Comparison of ENCODE assay signal across 1 cellular context in the genomic region with DNA sequence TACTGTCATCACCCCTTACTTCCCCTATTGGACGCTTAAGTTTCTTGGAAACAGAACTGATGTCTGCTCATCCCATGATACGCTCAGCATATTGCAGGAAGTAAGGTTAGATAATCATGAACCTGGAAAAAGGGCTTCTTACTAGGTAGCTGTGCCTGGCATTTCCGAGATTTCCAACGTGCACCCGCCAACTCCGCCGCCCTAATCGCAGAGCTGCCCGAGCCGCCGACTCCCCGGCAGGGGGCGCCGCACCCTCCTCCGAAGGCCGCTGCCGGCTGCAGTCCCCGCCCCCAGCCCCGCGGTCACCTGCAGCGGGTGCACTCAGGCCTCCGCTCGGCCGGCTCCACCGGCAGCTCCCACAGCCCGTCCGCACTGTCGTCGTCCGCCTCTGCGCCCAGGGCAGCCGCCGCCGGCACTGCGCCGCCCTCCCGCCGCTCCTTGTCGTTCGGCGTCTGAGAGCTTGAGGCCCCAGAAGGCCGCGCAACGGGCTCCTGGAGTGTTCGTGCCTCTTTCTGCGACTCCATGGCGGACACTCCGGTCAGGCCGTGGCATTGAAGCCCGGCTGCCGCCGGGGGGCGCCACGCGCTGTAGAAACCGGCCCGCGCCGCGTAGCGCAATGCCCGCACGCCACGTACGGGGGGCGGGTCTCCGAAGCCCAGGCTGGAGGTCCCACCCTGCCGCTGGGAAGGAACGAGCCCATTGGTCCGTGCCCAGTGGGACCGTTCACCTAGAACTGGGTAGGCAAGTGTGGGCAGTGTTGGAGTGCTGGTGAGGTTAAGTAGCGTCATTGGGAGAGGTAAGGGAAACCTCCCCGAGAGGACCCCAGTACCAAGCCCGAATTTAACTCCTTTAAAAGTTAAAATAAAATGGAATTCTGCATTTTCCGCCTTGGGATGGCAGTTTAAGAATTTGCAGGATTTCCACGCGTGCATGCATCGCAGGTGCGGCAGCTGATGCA.
TF ChIP-seq lines count a peak whose summit lies in the region.

A gene with protein sequence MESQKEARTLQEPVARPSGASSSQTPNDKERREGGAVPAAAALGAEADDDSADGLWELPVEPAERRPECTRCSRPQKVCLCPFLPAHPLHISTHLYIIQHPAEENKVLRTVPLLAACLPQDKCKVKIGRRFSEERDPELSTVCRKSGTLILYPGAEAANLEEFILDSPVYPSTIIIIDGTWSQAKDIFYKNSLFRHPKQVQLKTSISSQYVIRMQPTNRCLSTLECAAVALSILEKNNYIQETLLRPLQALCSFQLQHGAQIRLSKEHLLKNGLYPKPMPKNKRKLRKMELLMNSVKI (minus strand): TSS at position 560 of the 958 bp plus-strand sequence. CDS start 36 bp downstream, at position 524.

TF ChIP-seq in K562, 482 proteins besides CTCF, POLR2A, EP300 and RAD21 (continued from another document and continues in another):
- TF ChIP-seq, protein P1, sequence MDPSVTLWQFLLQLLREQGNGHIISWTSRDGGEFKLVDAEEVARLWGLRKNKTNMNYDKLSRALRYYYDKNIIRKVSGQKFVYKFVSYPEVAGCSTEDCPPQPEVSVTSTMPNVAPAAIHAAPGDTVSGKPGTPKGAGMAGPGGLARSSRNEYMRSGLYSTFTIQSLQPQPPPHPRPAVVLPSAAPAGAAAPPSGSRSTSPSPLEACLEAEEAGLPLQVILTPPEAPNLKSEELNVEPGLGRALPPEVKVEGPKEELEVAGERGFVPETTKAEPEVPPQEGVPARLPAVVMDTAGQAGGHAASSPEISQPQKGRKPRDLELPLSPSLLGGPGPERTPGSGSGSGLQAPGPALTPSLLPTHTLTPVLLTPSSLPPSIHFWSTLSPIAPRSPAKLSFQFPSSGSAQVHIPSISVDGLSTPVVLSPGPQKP (CRISPR knock-in tag; IDR thresholded peaks at IDR 0.05): no peak
- peak; percentile 78 for TF ChIP-seq PHF20 (IDR thresholded peaks at IDR 0.05; ENCODE audit: partially characterized antibody)
- TF ChIP-seq NR4A1 (CRISPR knock-in tag; IDR thresholded peaks at IDR 0.05): 0 out of 2 replicates have a peak, but pooled peaks have one; percentile 64
- 0 out of 2 replicates have a peak, but pooled peaks have one; percentile 29 for TF ChIP-seq NR4A1 (tag; IDR thresholded peaks at IDR 0.05)
- TF ChIP-seq KDM4B (IDR thresholded peaks at IDR 0.05; ENCODE audit: borderline replicate concordance in 2 of 2, low read depth in 1 of 2): peak in 1 of 2 experiments; percentile 45; a peak in 1 of 4 replicates
- TF ChIP-seq, protein P2, sequence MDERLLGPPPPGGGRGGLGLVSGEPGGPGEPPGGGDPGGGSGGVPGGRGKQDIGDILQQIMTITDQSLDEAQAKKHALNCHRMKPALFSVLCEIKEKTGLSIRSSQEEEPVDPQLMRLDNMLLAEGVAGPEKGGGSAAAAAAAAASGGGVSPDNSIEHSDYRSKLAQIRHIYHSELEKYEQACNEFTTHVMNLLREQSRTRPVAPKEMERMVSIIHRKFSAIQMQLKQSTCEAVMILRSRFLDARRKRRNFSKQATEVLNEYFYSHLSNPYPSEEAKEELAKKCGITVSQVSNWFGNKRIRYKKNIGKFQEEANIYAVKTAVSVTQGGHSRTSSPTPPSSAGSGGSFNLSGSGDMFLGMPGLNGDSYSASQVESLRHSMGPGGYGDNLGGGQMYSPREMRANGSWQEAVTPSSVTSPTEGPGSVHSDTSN (CRISPR knock-in tag; IDR thresholded peaks at IDR 0.05; ENCODE audit: low read depth): no peak
- TF ChIP-seq, protein P2 (tag; conservative IDR thresholded peaks at IDR 0.05; ENCODE audit: low read depth): no peak
- peak; percentile 88 for TF ChIP-seq HNRNPL (IDR thresholded peaks at IDR 0.05; ENCODE audit: low read depth, low read length)
- no peak for TF ChIP-seq ZC3H4 (CRISPR knock-in tag; IDR thresholded peaks at IDR 0.05; ENCODE audit: borderline replicate concordance)
- TF ChIP-seq CBX2 (IDR thresholded peaks at IDR 0.05; ENCODE audit: insufficient read depth, low read length, poor library complexity, severe bottlenecking): no peak
- TF ChIP-seq, protein P3, sequence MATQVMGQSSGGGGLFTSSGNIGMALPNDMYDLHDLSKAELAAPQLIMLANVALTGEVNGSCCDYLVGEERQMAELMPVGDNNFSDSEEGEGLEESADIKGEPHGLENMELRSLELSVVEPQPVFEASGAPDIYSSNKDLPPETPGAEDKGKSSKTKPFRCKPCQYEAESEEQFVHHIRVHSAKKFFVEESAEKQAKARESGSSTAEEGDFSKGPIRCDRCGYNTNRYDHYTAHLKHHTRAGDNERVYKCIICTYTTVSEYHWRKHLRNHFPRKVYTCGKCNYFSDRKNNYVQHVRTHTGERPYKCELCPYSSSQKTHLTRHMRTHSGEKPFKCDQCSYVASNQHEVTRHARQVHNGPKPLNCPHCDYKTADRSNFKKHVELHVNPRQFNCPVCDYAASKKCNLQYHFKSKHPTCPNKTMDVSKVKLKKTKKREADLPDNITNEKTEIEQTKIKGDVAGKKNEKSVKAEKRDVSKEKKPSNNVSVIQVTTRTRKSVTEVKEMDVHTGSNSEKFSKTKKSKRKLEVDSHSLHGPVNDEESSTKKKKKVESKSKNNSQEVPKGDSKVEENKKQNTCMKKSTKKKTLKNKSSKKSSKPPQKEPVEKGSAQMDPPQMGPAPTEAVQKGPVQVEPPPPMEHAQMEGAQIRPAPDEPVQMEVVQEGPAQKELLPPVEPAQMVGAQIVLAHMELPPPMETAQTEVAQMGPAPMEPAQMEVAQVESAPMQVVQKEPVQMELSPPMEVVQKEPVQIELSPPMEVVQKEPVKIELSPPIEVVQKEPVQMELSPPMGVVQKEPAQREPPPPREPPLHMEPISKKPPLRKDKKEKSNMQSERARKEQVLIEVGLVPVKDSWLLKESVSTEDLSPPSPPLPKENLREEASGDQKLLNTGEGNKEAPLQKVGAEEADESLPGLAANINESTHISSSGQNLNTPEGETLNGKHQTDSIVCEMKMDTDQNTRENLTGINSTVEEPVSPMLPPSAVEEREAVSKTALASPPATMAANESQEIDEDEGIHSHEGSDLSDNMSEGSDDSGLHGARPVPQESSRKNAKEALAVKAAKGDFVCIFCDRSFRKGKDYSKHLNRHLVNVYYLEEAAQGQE (CRISPR knock-in tag; IDR thresholded peaks at IDR 0.05; ENCODE audit: low read depth): 0 out of 2 replicates have a peak, but pooled peaks have one; percentile 57
- TF ChIP-seq, protein P4, sequence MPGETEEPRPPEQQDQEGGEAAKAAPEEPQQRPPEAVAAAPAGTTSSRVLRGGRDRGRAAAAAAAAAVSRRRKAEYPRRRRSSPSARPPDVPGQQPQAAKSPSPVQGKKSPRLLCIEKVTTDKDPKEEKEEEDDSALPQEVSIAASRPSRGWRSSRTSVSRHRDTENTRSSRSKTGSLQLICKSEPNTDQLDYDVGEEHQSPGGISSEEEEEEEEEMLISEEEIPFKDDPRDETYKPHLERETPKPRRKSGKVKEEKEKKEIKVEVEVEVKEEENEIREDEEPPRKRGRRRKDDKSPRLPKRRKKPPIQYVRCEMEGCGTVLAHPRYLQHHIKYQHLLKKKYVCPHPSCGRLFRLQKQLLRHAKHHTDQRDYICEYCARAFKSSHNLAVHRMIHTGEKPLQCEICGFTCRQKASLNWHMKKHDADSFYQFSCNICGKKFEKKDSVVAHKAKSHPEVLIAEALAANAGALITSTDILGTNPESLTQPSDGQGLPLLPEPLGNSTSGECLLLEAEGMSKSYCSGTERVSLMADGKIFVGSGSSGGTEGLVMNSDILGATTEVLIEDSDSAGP (CRISPR knock-in tag; IDR thresholded peaks at IDR 0.05): no peak
- TF ChIP-seq HDGF (IDR thresholded peaks at IDR 0.05): no peak
- TF ChIP-seq, protein P5, sequence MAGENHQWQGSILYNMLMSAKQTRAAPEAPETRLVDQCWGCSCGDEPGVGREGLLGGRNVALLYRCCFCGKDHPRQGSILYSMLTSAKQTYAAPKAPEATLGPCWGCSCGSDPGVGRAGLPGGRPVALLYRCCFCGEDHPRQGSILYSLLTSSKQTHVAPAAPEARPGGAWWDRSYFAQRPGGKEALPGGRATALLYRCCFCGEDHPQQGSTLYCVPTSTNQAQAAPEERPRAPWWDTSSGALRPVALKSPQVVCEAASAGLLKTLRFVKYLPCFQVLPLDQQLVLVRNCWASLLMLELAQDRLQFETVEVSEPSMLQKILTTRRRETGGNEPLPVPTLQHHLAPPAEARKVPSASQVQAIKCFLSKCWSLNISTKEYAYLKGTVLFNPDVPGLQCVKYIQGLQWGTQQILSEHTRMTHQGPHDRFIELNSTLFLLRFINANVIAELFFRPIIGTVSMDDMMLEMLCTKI (IDR thresholded peaks at IDR 0.05; ENCODE audit: partially characterized antibody): no peak
- TF ChIP-seq, protein P6, sequence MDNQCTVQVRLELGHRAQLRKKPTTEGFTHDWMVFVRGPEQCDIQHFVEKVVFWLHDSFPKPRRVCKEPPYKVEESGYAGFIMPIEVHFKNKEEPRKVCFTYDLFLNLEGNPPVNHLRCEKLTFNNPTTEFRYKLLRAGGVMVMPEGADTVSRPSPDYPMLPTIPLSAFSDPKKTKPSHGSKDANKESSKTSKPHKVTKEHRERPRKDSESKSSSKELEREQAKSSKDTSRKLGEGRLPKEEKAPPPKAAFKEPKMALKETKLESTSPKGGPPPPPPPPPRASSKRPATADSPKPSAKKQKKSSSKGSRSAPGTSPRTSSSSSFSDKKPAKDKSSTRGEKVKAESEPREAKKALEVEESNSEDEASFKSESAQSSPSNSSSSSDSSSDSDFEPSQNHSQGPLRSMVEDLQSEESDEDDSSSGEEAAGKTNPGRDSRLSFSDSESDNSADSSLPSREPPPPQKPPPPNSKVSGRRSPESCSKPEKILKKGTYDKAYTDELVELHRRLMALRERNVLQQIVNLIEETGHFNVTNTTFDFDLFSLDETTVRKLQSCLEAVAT (IDR thresholded peaks at IDR 0.05): no peak; a peak in 1 of 4 replicates
- no peak for TF ChIP-seq ZNF146 (CRISPR knock-in tag; IDR thresholded peaks at IDR 0.05; ENCODE audit: unreplicated experiment)
- TF ChIP-seq, protein P7, sequence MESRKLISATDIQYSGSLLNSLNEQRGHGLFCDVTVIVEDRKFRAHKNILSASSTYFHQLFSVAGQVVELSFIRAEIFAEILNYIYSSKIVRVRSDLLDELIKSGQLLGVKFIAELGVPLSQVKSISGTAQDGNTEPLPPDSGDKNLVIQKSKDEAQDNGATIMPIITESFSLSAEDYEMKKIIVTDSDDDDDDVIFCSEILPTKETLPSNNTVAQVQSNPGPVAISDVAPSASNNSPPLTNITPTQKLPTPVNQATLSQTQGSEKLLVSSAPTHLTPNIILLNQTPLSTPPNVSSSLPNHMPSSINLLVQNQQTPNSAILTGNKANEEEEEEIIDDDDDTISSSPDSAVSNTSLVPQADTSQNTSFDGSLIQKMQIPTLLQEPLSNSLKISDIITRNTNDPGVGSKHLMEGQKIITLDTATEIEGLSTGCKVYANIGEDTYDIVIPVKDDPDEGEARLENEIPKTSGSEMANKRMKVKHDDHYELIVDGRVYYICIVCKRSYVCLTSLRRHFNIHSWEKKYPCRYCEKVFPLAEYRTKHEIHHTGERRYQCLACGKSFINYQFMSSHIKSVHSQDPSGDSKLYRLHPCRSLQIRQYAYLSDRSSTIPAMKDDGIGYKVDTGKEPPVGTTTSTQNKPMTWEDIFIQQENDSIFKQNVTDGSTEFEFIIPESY (CRISPR knock-in tag; IDR thresholded peaks at IDR 0.05): peak; percentile 79
- no peak for TF ChIP-seq NELFE (IDR thresholded peaks at IDR 0.05; ENCODE audit: insufficient read depth, insufficient read length)
- TF ChIP-seq KLF16 (IDR thresholded peaks at IDR 0.05): no peak
- TF ChIP-seq MBD2 (IDR thresholded peaks at IDR 0.05; ENCODE audit: borderline replicate concordance, low read depth): no peak
- TF ChIP-seq, protein P8, sequence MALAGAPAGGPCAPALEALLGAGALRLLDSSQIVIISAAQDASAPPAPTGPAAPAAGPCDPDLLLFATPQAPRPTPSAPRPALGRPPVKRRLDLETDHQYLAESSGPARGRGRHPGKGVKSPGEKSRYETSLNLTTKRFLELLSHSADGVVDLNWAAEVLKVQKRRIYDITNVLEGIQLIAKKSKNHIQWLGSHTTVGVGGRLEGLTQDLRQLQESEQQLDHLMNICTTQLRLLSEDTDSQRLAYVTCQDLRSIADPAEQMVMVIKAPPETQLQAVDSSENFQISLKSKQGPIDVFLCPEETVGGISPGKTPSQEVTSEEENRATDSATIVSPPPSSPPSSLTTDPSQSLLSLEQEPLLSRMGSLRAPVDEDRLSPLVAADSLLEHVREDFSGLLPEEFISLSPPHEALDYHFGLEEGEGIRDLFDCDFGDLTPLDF (CRISPR knock-in tag; IDR thresholded peaks at IDR 0.05): peak; percentile 93
- peak; percentile 46; the same call in 1 of the 2 replicates for TF ChIP-seq NFIC (IDR thresholded peaks at IDR 0.05)
- TF ChIP-seq, protein P9, sequence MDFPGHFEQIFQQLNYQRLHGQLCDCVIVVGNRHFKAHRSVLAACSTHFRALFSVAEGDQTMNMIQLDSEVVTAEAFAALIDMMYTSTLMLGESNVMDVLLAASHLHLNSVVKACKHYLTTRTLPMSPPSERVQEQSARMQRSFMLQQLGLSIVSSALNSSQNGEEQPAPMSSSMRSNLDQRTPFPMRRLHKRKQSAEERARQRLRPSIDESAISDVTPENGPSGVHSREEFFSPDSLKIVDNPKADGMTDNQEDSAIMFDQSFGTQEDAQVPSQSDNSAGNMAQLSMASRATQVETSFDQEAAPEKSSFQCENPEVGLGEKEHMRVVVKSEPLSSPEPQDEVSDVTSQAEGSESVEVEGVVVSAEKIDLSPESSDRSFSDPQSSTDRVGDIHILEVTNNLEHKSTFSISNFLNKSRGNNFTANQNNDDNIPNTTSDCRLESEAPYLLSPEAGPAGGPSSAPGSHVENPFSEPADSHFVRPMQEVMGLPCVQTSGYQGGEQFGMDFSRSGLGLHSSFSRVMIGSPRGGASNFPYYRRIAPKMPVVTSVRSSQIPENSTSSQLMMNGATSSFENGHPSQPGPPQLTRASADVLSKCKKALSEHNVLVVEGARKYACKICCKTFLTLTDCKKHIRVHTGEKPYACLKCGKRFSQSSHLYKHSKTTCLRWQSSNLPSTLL (IDR thresholded peaks at IDR 0.05): no peak
- TF ChIP-seq, protein P10, sequence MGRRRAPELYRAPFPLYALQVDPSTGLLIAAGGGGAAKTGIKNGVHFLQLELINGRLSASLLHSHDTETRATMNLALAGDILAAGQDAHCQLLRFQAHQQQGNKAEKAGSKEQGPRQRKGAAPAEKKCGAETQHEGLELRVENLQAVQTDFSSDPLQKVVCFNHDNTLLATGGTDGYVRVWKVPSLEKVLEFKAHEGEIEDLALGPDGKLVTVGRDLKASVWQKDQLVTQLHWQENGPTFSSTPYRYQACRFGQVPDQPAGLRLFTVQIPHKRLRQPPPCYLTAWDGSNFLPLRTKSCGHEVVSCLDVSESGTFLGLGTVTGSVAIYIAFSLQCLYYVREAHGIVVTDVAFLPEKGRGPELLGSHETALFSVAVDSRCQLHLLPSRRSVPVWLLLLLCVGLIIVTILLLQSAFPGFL (CRISPR knock-in tag; IDR thresholded peaks at IDR 0.05): no peak
- TF ChIP-seq, protein P11, sequence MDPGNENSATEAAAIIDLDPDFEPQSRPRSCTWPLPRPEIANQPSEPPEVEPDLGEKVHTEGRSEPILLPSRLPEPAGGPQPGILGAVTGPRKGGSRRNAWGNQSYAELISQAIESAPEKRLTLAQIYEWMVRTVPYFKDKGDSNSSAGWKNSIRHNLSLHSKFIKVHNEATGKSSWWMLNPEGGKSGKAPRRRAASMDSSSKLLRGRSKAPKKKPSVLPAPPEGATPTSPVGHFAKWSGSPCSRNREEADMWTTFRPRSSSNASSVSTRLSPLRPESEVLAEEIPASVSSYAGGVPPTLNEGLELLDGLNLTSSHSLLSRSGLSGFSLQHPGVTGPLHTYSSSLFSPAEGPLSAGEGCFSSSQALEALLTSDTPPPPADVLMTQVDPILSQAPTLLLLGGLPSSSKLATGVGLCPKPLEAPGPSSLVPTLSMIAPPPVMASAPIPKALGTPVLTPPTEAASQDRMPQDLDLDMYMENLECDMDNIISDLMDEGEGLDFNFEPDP (CRISPR knock-in tag; IDR thresholded peaks at IDR 0.05): 0 out of 2 replicates have a peak, but pooled peaks have one; percentile 40
